30 cellular contexts compared by ENCODE assay signal in the genomic region with DNA sequence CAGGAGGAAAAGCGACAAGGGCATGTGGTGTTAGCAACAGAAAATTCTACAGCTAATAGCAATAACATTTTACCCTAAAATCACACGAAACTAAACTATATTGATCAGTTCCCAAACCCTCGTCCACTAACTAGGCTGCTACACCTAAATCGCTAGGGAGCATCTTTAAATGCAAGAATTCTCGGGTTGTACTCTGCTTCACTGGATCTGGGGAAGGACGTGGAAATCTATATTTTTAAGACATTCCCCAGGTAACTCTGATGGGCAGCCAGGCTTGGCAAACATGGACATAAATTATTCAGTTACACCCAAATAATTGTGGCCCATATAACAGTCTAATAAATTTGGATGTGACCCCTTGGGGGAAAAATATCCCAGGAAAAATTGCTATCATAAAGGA.
"Had no signal": no experiment of that assay in that cellular context is flagged by ENCODE, and none has a peak within 500 bp of the region (broad histone marks: within the 10 kb centered on the region; RNA-seq: fewer than 3 reads in every experiment).

No MANE protein-coding gene starts in this region.

- ATAC-seq: left colon; natural killer cell; right lobe of liver; stimulated activated memory B cell treated with anti-CD40 and anti-IgM and Interleukin-4, amounts not matched to agents 10 μg/mL and 1 μg/mL and 100 μg/mL, for 72 hours; stimulated activated naive CD8-positive, alpha-beta T cell treated with anti-CD3 and anti-CD28 coated beads, Interleukin-15, amount 100 ng/mL, for 72 hours had no signal

- H3K9me3 ChIP-seq: left ventricle myocardium inferior, neutrophil, right atrium auricular region, right lobe of liver, tibial nerve, uterus had no signal

- H3K27ac Mint-ChIP-seq: mesothelial cell of epicardium; naive B cell; natural killer cell; nephron progenitor cell; neural progenitor cell; progenitor cell of endocrine pancreas; stimulated activated memory B cell treated with anti-CD40 and anti-IgM and Interleukin-4, amounts not matched to agents 10 μg/mL and 1 μg/mL and 100 μg/mL, for 72 hours; stimulated activated naive CD8-positive, alpha-beta T cell treated with anti-CD3 and anti-CD28 coated beads, Interleukin-15, amount 100 ng/mL, for 72 hours; type B pancreatic cell had no signal

- H3K4me3 Mint-ChIP-seq: mesothelial cell of epicardium; naive B cell; natural killer cell; nephron progenitor cell; neural progenitor cell; stimulated activated memory B cell treated with anti-CD40 and anti-IgM and Interleukin-4, amounts not matched to agents 10 μg/mL and 1 μg/mL and 100 μg/mL, for 72 hours; stimulated activated naive CD8-positive, alpha-beta T cell treated with anti-CD3 and anti-CD28 coated beads, Interleukin-15, amount 100 ng/mL, for 72 hours; type B pancreatic cell had no signal

- H3K9me3 Mint-ChIP-seq: mesothelial cell of epicardium; naive B cell; natural killer cell; neural progenitor cell; stimulated activated memory B cell treated with anti-CD40 and anti-IgM and Interleukin-4, amounts not matched to agents 10 μg/mL and 1 μg/mL and 100 μg/mL, for 72 hours; stimulated activated naive CD8-positive, alpha-beta T cell treated with anti-CD3 and anti-CD28 coated beads, Interleukin-15, amount 100 ng/mL, for 72 hours; type B pancreatic cell had no signal

- H3K27me3 Mint-ChIP-seq: stimulated activated memory B cell treated with anti-CD40 and anti-IgM and Interleukin-4, amounts not matched to agents 10 μg/mL and 1 μg/mL and 100 μg/mL, for 72 hours; stimulated activated naive CD8-positive, alpha-beta T cell treated with anti-CD3 and anti-CD28 coated beads, Interleukin-15, amount 100 ng/mL, for 72 hours had no signal

- H3K27ac ChIP-seq: left ventricle myocardium inferior, neural progenitor cell, neutrophil, parathyroid adenoma, right atrium auricular region, right lobe of liver, tibial nerve, uterus had no signal

- H3K4me1 Mint-ChIP-seq: mesothelial cell of epicardium, naive B cell, natural killer cell had no signal

- H3K36me3 ChIP-seq: left ventricle myocardium inferior, neural progenitor cell, neutrophil, right atrium auricular region, right lobe of liver, tibial nerve, uterus had no signal

- H3K4me1 ChIP-seq: left ventricle myocardium inferior, parathyroid adenoma, right atrium auricular region, right lobe of liver, tibial nerve, uterus had no signal

- H3K36me3 Mint-ChIP-seq: mesothelial cell of epicardium; naive B cell; natural killer cell; neural progenitor cell; stimulated activated memory B cell treated with anti-CD40 and anti-IgM and Interleukin-4, amounts not matched to agents 10 μg/mL and 1 μg/mL and 100 μg/mL, for 72 hours; type B pancreatic cell had no signal

- H3K27me3 ChIP-seq: neural progenitor cell, neutrophil, right atrium auricular region, right lobe of liver, tibial nerve, uterus had no signal

- DNase-seq: hypothalamus; kidney; left colon; left ventricle myocardium inferior; mesendoderm; naive B cell; natural killer cell; nephron progenitor cell; occipital lobe; right lobe of liver; stimulated activated CD4-positive, alpha-beta T cell treated with anti-CD3 and anti-CD28 coated beads, Interleukin-1b, Interleukin-23, amount 100 ng/mL, for 48 hours; stimulated activated CD4-positive, alpha-beta T cell treated with anti-CD3 and anti-CD28 coated beads, Interleukin-2, amount 100 ng/mL, for 48 hours; stimulated activated CD4-positive, alpha-beta T cell treated with anti-CD3 and anti-CD28 coated beads, Interleukin-4, amount 100 ng/mL, for 4 hours; stimulated activated CD8-positive, alpha-beta memory T cell treated with anti-CD3 and anti-CD28 coated beads, Interleukin-4, amount 100 ng/mL, for 48 hours; stimulated activated naive CD4-positive, alpha-beta T cell treated with Interleukin-2 at 50 U/mL for 16 hours; stimulated activated naive CD8-positive, alpha-beta T cell treated with anti-CD3 and anti-CD28 coated beads, Interleukin-15, amount 100 ng/mL, for 72 hours; substantia nigra; uterus had no signal

- FAIRE-seq: islet of Langerhans, kidney had no signal

- H3K4me3 ChIP-seq: left ventricle myocardium inferior, lung, neural progenitor cell, right atrium auricular region, right lobe of liver, smooth muscle cell, tibial nerve, uterus had no signal
